In the genomic region with DNA sequence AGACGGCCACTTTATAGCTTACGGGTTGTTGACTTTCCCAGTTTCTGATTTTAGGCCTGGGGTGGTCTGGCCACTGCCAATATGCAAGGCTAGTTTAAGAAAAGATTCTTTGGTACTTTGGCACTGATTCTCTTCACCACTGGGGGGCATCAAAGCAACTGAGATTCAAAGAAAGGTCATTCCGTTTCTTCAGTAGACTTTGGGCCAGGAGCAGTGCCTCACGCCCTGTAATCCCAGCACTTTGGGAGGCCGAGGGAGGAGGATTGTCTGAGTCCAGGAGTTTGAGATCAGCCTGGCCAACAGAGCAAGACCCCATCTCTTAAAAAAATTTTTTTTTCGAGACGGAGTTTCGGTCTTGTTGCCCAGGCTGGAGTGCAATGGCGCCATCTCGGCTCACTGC, we compare ENCODE assay signal across 1 cellular context.
TF ChIP-seq lines count a peak whose summit lies in the region.

No MANE protein-coding gene starts in this region.

TF ChIP-seq in K562, 482 proteins besides CTCF, POLR2A, EP300 and RAD21 (continued from another document):
- TF ChIP-seq, protein P1, sequence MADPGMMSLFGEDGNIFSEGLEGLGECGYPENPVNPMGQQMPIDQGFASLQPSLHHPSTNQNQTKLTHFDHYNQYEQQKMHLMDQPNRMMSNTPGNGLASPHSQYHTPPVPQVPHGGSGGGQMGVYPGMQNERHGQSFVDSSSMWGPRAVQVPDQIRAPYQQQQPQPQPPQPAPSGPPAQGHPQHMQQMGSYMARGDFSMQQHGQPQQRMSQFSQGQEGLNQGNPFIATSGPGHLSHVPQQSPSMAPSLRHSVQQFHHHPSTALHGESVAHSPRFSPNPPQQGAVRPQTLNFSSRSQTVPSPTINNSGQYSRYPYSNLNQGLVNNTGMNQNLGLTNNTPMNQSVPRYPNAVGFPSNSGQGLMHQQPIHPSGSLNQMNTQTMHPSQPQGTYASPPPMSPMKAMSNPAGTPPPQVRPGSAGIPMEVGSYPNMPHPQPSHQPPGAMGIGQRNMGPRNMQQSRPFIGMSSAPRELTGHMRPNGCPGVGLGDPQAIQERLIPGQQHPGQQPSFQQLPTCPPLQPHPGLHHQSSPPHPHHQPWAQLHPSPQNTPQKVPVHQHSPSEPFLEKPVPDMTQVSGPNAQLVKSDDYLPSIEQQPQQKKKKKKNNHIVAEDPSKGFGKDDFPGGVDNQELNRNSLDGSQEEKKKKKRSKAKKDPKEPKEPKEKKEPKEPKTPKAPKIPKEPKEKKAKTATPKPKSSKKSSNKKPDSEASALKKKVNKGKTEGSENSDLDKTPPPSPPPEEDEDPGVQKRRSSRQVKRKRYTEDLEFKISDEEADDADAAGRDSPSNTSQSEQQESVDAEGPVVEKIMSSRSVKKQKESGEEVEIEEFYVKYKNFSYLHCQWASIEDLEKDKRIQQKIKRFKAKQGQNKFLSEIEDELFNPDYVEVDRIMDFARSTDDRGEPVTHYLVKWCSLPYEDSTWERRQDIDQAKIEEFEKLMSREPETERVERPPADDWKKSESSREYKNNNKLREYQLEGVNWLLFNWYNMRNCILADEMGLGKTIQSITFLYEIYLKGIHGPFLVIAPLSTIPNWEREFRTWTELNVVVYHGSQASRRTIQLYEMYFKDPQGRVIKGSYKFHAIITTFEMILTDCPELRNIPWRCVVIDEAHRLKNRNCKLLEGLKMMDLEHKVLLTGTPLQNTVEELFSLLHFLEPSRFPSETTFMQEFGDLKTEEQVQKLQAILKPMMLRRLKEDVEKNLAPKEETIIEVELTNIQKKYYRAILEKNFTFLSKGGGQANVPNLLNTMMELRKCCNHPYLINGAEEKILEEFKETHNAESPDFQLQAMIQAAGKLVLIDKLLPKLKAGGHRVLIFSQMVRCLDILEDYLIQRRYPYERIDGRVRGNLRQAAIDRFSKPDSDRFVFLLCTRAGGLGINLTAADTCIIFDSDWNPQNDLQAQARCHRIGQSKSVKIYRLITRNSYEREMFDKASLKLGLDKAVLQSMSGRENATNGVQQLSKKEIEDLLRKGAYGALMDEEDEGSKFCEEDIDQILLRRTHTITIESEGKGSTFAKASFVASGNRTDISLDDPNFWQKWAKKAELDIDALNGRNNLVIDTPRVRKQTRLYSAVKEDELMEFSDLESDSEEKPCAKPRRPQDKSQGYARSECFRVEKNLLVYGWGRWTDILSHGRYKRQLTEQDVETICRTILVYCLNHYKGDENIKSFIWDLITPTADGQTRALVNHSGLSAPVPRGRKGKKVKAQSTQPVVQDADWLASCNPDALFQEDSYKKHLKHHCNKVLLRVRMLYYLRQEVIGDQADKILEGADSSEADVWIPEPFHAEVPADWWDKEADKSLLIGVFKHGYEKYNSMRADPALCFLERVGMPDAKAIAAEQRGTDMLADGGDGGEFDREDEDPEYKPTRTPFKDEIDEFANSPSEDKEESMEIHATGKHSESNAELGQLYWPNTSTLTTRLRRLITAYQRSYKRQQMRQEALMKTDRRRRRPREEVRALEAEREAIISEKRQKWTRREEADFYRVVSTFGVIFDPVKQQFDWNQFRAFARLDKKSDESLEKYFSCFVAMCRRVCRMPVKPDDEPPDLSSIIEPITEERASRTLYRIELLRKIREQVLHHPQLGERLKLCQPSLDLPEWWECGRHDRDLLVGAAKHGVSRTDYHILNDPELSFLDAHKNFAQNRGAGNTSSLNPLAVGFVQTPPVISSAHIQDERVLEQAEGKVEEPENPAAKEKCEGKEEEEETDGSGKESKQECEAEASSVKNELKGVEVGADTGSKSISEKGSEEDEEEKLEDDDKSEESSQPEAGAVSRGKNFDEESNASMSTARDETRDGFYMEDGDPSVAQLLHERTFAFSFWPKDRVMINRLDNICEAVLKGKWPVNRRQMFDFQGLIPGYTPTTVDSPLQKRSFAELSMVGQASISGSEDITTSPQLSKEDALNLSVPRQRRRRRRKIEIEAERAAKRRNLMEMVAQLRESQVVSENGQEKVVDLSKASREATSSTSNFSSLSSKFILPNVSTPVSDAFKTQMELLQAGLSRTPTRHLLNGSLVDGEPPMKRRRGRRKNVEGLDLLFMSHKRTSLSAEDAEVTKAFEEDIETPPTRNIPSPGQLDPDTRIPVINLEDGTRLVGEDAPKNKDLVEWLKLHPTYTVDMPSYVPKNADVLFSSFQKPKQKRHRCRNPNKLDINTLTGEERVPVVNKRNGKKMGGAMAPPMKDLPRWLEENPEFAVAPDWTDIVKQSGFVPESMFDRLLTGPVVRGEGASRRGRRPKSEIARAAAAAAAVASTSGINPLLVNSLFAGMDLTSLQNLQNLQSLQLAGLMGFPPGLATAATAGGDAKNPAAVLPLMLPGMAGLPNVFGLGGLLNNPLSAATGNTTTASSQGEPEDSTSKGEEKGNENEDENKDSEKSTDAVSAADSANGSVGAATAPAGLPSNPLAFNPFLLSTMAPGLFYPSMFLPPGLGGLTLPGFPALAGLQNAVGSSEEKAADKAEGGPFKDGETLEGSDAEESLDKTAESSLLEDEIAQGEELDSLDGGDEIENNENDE (IDR thresholded peaks at IDR 0.05; ENCODE audit: low read depth, low read length) = no peak
- TF ChIP-seq SMC3 (conservative IDR thresholded peaks at IDR 0.05; ENCODE audit: insufficient read depth, low read depth, low read length) (0 out of 2 replicates have a peak, but pooled peaks have one; percentile 31), SMARCB1 (IDR thresholded peaks at IDR 0.05; ENCODE audit: insufficient read length, low read depth) (no peak), ZNF668 (CRISPR knock-in tag; IDR thresholded peaks at IDR 0.05) (no peak), JUN (IDR thresholded peaks at IDR 0.05; ENCODE audit: borderline replicate concordance, low read depth, low read length) (no peak), JUN (CRISPR knock-in tag; IDR thresholded peaks at IDR 0.05; ENCODE audit: borderline replicate concordance) (no peak)
